Comparison of ENCODE assay signal across 27 cellular contexts in genomic region chr16:11875721-11876120, GRCh38.
"Had no signal": no experiment of that assay in that cellular context is flagged by ENCODE, and none has a peak within 500 bp of the region (broad histone marks: within the 10 kb centered on the region; RNA-seq: fewer than 3 reads in every experiment).

No MANE protein-coding gene starts in this region.

- FAIRE-seq: astrocyte, keratinocyte had no signal

- H3K4me3 Mint-ChIP-seq: activated CD4-positive, alpha-beta T cell treated with anti-CD3 and anti-CD28 coated beads for 36 hours; activated naive CD8-positive, alpha-beta T cell treated with anti-CD3 and anti-CD28 coated beads, Interleukin-2, amount 10 ng/mL, durations not matched to agents 7 days and 5 days; dendritic cell treated with granulocyte-macrophage colony-stimulating factor and Interleukin-4, amounts not matched to agents 40 ng/mL and 50 ng/mL, for 4 days; endodermal cell; naive thymus-derived CD8-positive, alpha-beta T cell; neural progenitor cell had no signal

- H3K4me3 ChIP-seq: neural progenitor cell, psoas muscle, spleen, tibial nerve had no signal

- H3K27ac Mint-ChIP-seq: activated naive CD8-positive, alpha-beta T cell treated with anti-CD3 and anti-CD28 coated beads, Interleukin-2, amount 10 ng/mL, durations not matched to agents 7 days and 5 days; dendritic cell treated with granulocyte-macrophage colony-stimulating factor and Interleukin-4, amounts not matched to agents 40 ng/mL and 50 ng/mL, for 4 days; neural progenitor cell had no signal

- H3K9me3 Mint-ChIP-seq: activated naive CD8-positive, alpha-beta T cell treated with anti-CD3 and anti-CD28 coated beads, Interleukin-2, amount 10 ng/mL, durations not matched to agents 7 days and 5 days; dendritic cell treated with granulocyte-macrophage colony-stimulating factor and Interleukin-4, amounts not matched to agents 40 ng/mL and 50 ng/mL, for 4 days; endodermal cell; naive thymus-derived CD8-positive, alpha-beta T cell; neural progenitor cell had no signal

- DNase-seq: activated CD4-positive, alpha-beta T cell treated with anti-CD3 and anti-CD28 coated beads for 36 hours; activated CD4-positive, CD25-positive, alpha-beta regulatory T cell; activated CD8-positive, alpha-beta memory T cell treated with anti-CD3 and anti-CD28 coated beads for 24 hours; activated naive CD4-positive, alpha-beta T cell; activated naive CD8-positive, alpha-beta T cell treated with anti-CD3 and anti-CD28 coated beads, Interleukin-2, amount 10 ng/mL, durations not matched to agents 7 days and 5 days; activated T-cell treated with anti-CD3 and anti-CD28 coated beads, Interleukin-2, amount 50 U/mL, for 1 hour; amniotic stem cell; brain microvascular endothelial cell; caudate nucleus; foreskin fibroblast; head of caudate nucleus; hippocampal formation; left cardiac atrium; midbrain; naive thymus-derived CD8-positive, alpha-beta T cell; occipital lobe; psoas muscle; spleen; stimulated activated naive CD4-positive, alpha-beta T cell treated with Interleukin-2 at 50 U/mL for 16 hours had no signal

- H3K4me1 ChIP-seq: neural progenitor cell, parathyroid adenoma had no signal

- H3K27ac ChIP-seq: brain microvascular endothelial cell, neural progenitor cell, parathyroid adenoma, psoas muscle, spleen, tibial nerve had no signal

- ATAC-seq: activated CD4-positive, alpha-beta T cell treated with anti-CD3 and anti-CD28 coated beads for 36 hours; esophagus mucosa; naive thymus-derived CD8-positive, alpha-beta T cell; psoas muscle had no signal

- H3K9me3 ChIP-seq: psoas muscle, spleen, tibial nerve had no signal

- H3K27me3 Mint-ChIP-seq: activated CD4-positive, alpha-beta T cell treated with anti-CD3 and anti-CD28 coated beads for 36 hours; activated naive CD8-positive, alpha-beta T cell treated with anti-CD3 and anti-CD28 coated beads, Interleukin-2, amount 10 ng/mL, durations not matched to agents 7 days and 5 days; dendritic cell treated with granulocyte-macrophage colony-stimulating factor and Interleukin-4, amounts not matched to agents 40 ng/mL and 50 ng/mL, for 4 days; naive thymus-derived CD8-positive, alpha-beta T cell had no signal

- H3K4me1 Mint-ChIP-seq: activated CD4-positive, alpha-beta T cell treated with anti-CD3 and anti-CD28 coated beads for 36 hours; naive thymus-derived CD8-positive, alpha-beta T cell; neural progenitor cell had no signal

- H3K27me3 ChIP-seq: brain microvascular endothelial cell, neural progenitor cell, spleen, tibial nerve had no signal
